Comparison of ENCODE assay signal across 10 cellular contexts in the genomic region with DNA sequence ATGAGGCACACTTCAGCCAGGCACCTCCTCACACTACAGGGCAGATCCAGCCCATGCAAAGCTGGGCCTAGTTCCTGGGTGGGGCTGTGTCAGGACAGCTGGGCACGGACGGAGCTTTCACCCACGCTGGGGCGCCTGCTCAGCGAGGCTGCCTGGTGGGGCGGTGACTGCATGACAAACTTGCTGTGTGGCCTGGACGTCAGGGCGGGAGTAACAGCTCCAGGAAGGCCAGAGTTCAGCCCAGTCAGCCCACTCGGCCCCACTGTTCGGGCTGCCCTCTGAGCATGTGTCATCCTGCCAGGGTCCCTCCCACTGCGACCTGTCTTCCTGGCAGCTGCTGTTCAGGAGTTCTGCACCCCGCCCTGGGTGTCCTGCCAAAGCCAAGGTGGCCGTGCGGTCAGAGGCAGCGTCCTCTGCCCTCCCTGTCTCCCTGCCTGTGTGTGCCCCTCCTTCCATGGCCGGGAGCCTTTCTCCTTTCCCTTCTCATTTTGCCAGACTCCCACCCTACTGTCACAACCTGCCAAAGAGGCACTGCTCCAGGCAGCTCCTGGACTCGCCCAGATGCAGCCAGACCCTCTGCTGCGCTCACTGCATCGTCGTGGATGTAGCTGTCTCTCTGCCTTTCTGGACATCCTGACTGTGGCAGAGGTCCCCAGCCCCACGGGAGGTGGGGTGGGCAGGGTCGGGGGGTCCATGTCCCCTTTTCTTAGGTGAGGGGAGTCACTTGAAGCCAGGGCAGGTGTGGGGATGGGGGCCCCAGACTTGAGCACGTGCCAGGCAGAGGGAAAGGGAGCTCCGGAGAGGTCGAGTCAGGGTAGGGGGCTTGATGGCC. TPM values are rescaled to one million over a fixed set of nuclear protein-coding genes. Genes with fewer than 3 reads are reported as not detected.
A peak's percentile ranks its signal among the peaks of the same experiment; 100 is the strongest.
DNase-seq lines count a peak whose midpoint lies in the region; ATAC-seq and TF ChIP-seq lines count a peak whose summit lies in the region.
"Had no signal": no experiment of that assay in that cellular context is flagged by ENCODE, and none has a peak within 500 bp of the region (broad histone marks: within the 10 kb centered on the region; RNA-seq: fewer than 3 reads in every experiment).

No MANE protein-coding gene starts in this region.

- no peak for TF ChIP-seq POLR2A in vagina (IDR thresholded peaks at IDR 0.05)

- WGBS in SK-N-SH (ENCODE audit: low lambda C conversion rate), result 70% methylated on average over 15 of the region's 25 CpGs
- 57% methylated on average over 25 of the region's 25 CpGs for WGBS in mesenchymal stem cell

- no peaks in the 10 kb centered on the region for H3K9me3 Mint-ChIP-seq in activated naive CD8-positive, alpha-beta T cell treated with anti-CD3 and anti-CD28 coated beads, Interleukin-2, amount 50 U/mL, for 24 hours

- CTCF ChIA-PET in SK-N-SH (lab: Yijun Ruan, JAX), result interaction anchor here (0.6 to 1.9 kb wide), 4 partner anchors 30 to 328 kb away, joined by 3 to 5 read pairs (median 4); no protein-coding TSS in a partner anchor

- no peak for TF ChIP-seq EP300 in SK-N-SH (IDR thresholded peaks at IDR 0.05; ENCODE audit: borderline replicate concordance in 1 of 2, low read depth in 1 of 2, low read length in 1 of 2)

- H3K4me3 Mint-ChIP-seq in activated naive CD8-positive, alpha-beta T cell treated with anti-CD3 and anti-CD28 coated beads, Interleukin-2, amount 50 U/mL, for 24 hours, result no peak overlapping the region

- peaks cover 12% of the 10 kb centered on the region for H3K4me1 Mint-ChIP-seq in activated naive CD8-positive, alpha-beta T cell treated with anti-CD3 and anti-CD28 coated beads, Interleukin-2, amount 50 U/mL, for 24 hours

- DNase-seq in SK-N-SH, result peak; percentile 44
- DNase-seq in dermis blood vessel endothelial cell, result peak; percentile 58
- DNase-seq in mesenchymal stem cell, result peak; percentile 73
- no peak for DNase-seq in vagina (ENCODE audit: extremely low spot score in 2 of 2)
- DNase-seq in stimulated activated CD4-positive, alpha-beta T cell treated with anti-CD3 and anti-CD28 coated beads, Interleukin-4, amount 100 ng/mL, for 4 hours, result no peak
- DNase-seq in T-helper 2 cell, result no peak
- DNase-seq in activated naive CD8-positive, alpha-beta T cell treated with anti-CD3 and anti-CD28 coated beads, Interleukin-2, amount 50 U/mL, for 24 hours, result no peak
- DNase-seq: activated CD4-positive, alpha-beta T cell treated with anti-CD3 and anti-CD28 coated beads for 48 hours; foreskin melanocyte had no signal

- no peaks in the 10 kb centered on the region for H3K9me2 ChIP-seq in SK-N-SH

- no peaks in the 10 kb centered on the region for H3K79me1 ChIP-seq in mesenchymal stem cell (replicated peaks; ENCODE audit: low read length, poor library complexity, severe bottlenecking)

- no peaks in the 10 kb centered on the region for H3K27me3 Mint-ChIP-seq in activated naive CD8-positive, alpha-beta T cell treated with anti-CD3 and anti-CD28 coated beads, Interleukin-2, amount 50 U/mL, for 24 hours

- H2BK120ac ChIP-seq in mesenchymal stem cell (ENCODE audit: low read depth, low read length), result peak overlapping the region; percentile 45

- H2AFZ ChIP-seq in SK-N-SH (ENCODE audit: low read depth), result no peak overlapping the region
- H2AFZ ChIP-seq in mesenchymal stem cell (ENCODE audit: low read depth, low read length), result peak overlapping the region; percentile 67

- H3K9me3 ChIP-seq in SK-N-SH, result no peaks in the 10 kb centered on the region
- no peaks in the 10 kb centered on the region for H3K9me3 ChIP-seq in mesenchymal stem cell (ENCODE audit: control insufficient read depth, low read length)
- H3K9me3 ChIP-seq in vagina, result no peaks in the 10 kb centered on the region

- no peak for ATAC-seq in SK-N-SH treated with all-trans-retinoic acid at 6 μM for 48 hours
- ATAC-seq in activated naive CD8-positive, alpha-beta T cell treated with anti-CD3 and anti-CD28 coated beads, Interleukin-2, amount 50 U/mL, for 24 hours, result no peak

- H3K36me3 ChIP-seq in SK-N-SH (replicated peaks in 1 of 2; ENCODE audit: control insufficient read depth in 1 of 2, insufficient read depth in 2 of 2, low read length in 1 of 2) (no peaks in the 10 kb centered on the region), mesenchymal stem cell (ENCODE audit: control insufficient read depth in 1 of 2, insufficient read depth in 2 of 2, low read depth in 1 of 2, low read length in 2 of 2) (no peaks in the 10 kb centered on the region), vagina (no peaks in the 10 kb centered on the region)

- peak overlapping the region; percentile 26 for H2BK15ac ChIP-seq in mesenchymal stem cell (ENCODE audit: low read depth, poor library complexity, severe bottlenecking)

- H2BK5ac ChIP-seq in mesenchymal stem cell (ENCODE audit: low read depth, low read length, poor library complexity, severe bottlenecking), result no peak overlapping the region

- H4K20me1 ChIP-seq in SK-N-SH (ENCODE audit: insufficient read depth), result no peaks in the 10 kb centered on the region

- H3K4me2 ChIP-seq in SK-N-SH (no peak overlapping the region), mesenchymal stem cell (ENCODE audit: low read length, poor library complexity, severe bottlenecking) (no peak overlapping the region)

- H3K4me3 ChIP-seq in SK-N-SH (ENCODE audit: low read depth in 2 of 2, low read length in 1 of 2), result no peak overlapping the region
- no peak overlapping the region for H3K4me3 ChIP-seq in mesenchymal stem cell (ENCODE audit: insufficient read depth in 1 of 2, low read depth in 1 of 2, low read length in 2 of 2)
- H3K4me3 ChIP-seq in vagina, result no peak overlapping the region

- H3K18ac ChIP-seq in mesenchymal stem cell (ENCODE audit: low read depth in 1 of 2, low read length in 2 of 2), result peak overlapping the region; percentile 65 to 67

- no peak overlapping the region for H2AK5ac ChIP-seq in mesenchymal stem cell (ENCODE audit: low read length, severe bottlenecking)

- no peak for TF ChIP-seq CTCF in SK-N-SH (IDR thresholded peaks at IDR 0.05)
- no peak for TF ChIP-seq CTCF in vagina (IDR thresholded peaks at IDR 0.05)

- peak overlapping the region; percentile 1 to 65 for H2BK12ac ChIP-seq in mesenchymal stem cell (ENCODE audit: low read length in 2 of 2)

- H3F3A ChIP-seq in SK-N-SH (replicated peaks; ENCODE audit: insufficient read depth), result no peaks in the 10 kb centered on the region

- H3K23ac ChIP-seq in mesenchymal stem cell (ENCODE audit: low read length in 2 of 2), result no peak overlapping the region

- no peak overlapping the region for H3K9ac ChIP-seq in SK-N-SH
- peak overlapping the region; percentile 43 for H3K9ac ChIP-seq in mesenchymal stem cell (ENCODE audit: low read length)

- H4K8ac ChIP-seq in mesenchymal stem cell (ENCODE audit: low read length), result peak overlapping the region; percentile 92

- H3K79me2 ChIP-seq in SK-N-SH (ENCODE audit: insufficient read depth), result no peaks in the 10 kb centered on the region

- peak overlapping the region; percentile 58 for H4K91ac ChIP-seq in mesenchymal stem cell (ENCODE audit: low read length)

- TF ChIP-seq RAD21 in SK-N-SH (IDR thresholded peaks at IDR 0.05; ENCODE audit: low read length), result no peak

- intact Hi-C loops in vagina (cut with DNase I), result no loop called here

- peak overlapping the region; percentile 49 to 56 for H3K4ac ChIP-seq in mesenchymal stem cell (ENCODE audit: low read depth in 1 of 2, low read length in 2 of 2)

- no peak overlapping the region for H3K27ac ChIP-seq in SK-N-SH (ENCODE audit: low read depth in 2 of 2, low read length in 1 of 2)
- H3K27ac ChIP-seq in mesenchymal stem cell (ENCODE audit: low read length, poor library complexity, severe bottlenecking), result no peak overlapping the region
- H3K27ac ChIP-seq in vagina, result peak overlapping the region; percentile 15

- H3K27me3 ChIP-seq in SK-N-SH (ENCODE audit: insufficient read depth), result no peaks in the 10 kb centered on the region
- H3K27me3 ChIP-seq in mesenchymal stem cell (ENCODE audit: control insufficient read depth in 1 of 2, insufficient read depth in 1 of 2, low read length in 2 of 2), result no peaks in the 10 kb centered on the region
- no peaks in the 10 kb centered on the region for H3K27me3 ChIP-seq in vagina

- no peaks in the 10 kb centered on the region for H3K36me3 Mint-ChIP-seq in activated naive CD8-positive, alpha-beta T cell treated with anti-CD3 and anti-CD28 coated beads, Interleukin-2, amount 50 U/mL, for 24 hours (ENCODE audit: low read depth)

- H3K27ac Mint-ChIP-seq in activated naive CD8-positive, alpha-beta T cell treated with anti-CD3 and anti-CD28 coated beads, Interleukin-2, amount 50 U/mL, for 24 hours, result no peak overlapping the region

- peak overlapping the region in 1 of 2 experiments; percentile 71 for H3K14ac ChIP-seq in mesenchymal stem cell (ENCODE audit: low read length in 2 of 2)

- peaks cover 0 to 6% of the 10 kb centered on the region in 2 experiments; a peak in 1 of 4 replicates for H3K4me1 ChIP-seq in SK-N-SH (ENCODE audit: control insufficient read depth in 1 of 2, insufficient read depth in 2 of 2, low read depth in 1 of 2, low read length in 1 of 2)
- peaks cover 24% of the 10 kb centered on the region for H3K4me1 ChIP-seq in mesenchymal stem cell (ENCODE audit: control insufficient read depth, insufficient read depth, low read depth, low read length)
- H3K4me1 ChIP-seq in vagina, result peaks cover 44% of the 10 kb centered on the region

- POLR2A ChIA-PET in SK-N-SH (lab: Yijun Ruan, JAX), result no interaction called here

RNA-seq across cellular contexts. Expression of a gene that starts 33.0 kb away (rescaled TPM):
- polyA plus RNA-seq in SK-N-SH (2012; rRNA removed), result 5.7 and 7.7 TPM in 2 replicates
- 7.1 and 7.2 TPM in 2 replicates for polyA plus RNA-seq in SK-N-SH (2012; cell fraction: cytosol; rRNA removed)
- 4.6 and 9.7 TPM in 2 replicates for polyA plus RNA-seq in SK-N-SH (2012; cell fraction: nucleus; rRNA removed)
- 16.7 and 20.1 TPM in 2 replicates for total RNA-seq in dermis blood vessel endothelial cell
- 13.4 TPM for polyA plus RNA-seq in mesenchymal stem cell (2013, experiment 1 of 2)
- 13.7 TPM for polyA plus RNA-seq in mesenchymal stem cell (2013, experiment 2 of 2)
- total RNA-seq in vagina, result 29.0 TPM

RNA-seq across cellular contexts. Expression of a gene that starts 33.6 kb away (rescaled TPM):
- polyA plus RNA-seq in SK-N-SH (2012; rRNA removed), result 21.9 and 22.1 TPM in 2 replicates
- 19.1 and 23.7 TPM in 2 replicates for polyA plus RNA-seq in SK-N-SH (2012; cell fraction: cytosol; rRNA removed)
- 11.5 and 13.3 TPM in 2 replicates for polyA plus RNA-seq in SK-N-SH (2012; cell fraction: nucleus; rRNA removed)
- total RNA-seq in dermis blood vessel endothelial cell (13.7 and 17.0 TPM in 2 replicates), vagina (34.9 TPM)
- 19.9 TPM for polyA plus RNA-seq in mesenchymal stem cell (2013, experiment 1 of 2)
- 19.9 TPM for polyA plus RNA-seq in mesenchymal stem cell (2013, experiment 2 of 2)

RNA-seq across cellular contexts. Expression of a gene that starts 39.9 kb away (rescaled TPM):
- polyA plus RNA-seq in SK-N-SH (2012; rRNA removed), result 60.3 and 64.1 TPM in 2 replicates
- 76.3 and 97.1 TPM in 2 replicates for polyA plus RNA-seq in SK-N-SH (2012; cell fraction: cytosol; rRNA removed)
- polyA plus RNA-seq in SK-N-SH (2012; cell fraction: nucleus; rRNA removed), result 29.8 and 34.5 TPM in 2 replicates
- total RNA-seq in dermis blood vessel endothelial cell, result 62.2 and 68.9 TPM in 2 replicates
- 41.0 TPM for polyA plus RNA-seq in mesenchymal stem cell (2013, experiment 1 of 2)
- polyA plus RNA-seq in mesenchymal stem cell (2013, experiment 2 of 2), result 43.0 TPM
- 73.9 TPM for total RNA-seq in vagina

RNA-seq across cellular contexts. Expression of a gene that starts 55.9 kb away (rescaled TPM):
- not detected in 2 replicates for polyA plus RNA-seq in SK-N-SH (2012; rRNA removed)
- not detected in 2 replicates for polyA plus RNA-seq in SK-N-SH (2012; cell fraction: cytosol; rRNA removed)
- polyA plus RNA-seq in SK-N-SH (2012; cell fraction: nucleus; rRNA removed), result 0.25 TPM in 1 of 2 replicates, not detected in the other
- total RNA-seq in dermis blood vessel endothelial cell (not detected in 2 replicates), vagina (18.2 TPM)
- not detected for polyA plus RNA-seq in mesenchymal stem cell (2013, experiment 1 of 2)
- polyA plus RNA-seq in mesenchymal stem cell (2013, experiment 2 of 2), result not detected

Comparison
In these comparisons a context has a peak if more than half of its experiments do, and no peak if none do; other contexts are left out.
1. DNase-seq: peak in SK-N-SH (single experiment), dermis blood vessel endothelial cell (single experiment) and mesenchymal stem cell (single experiment); none in vagina (0 of 2), stimulated activated CD4-positive, alpha-beta T cell treated with anti-CD3 and anti-CD28 coated beads, Interleukin-4, amount 100 ng/mL, for 4 hours (0 of 2), T-helper 2 cell (0 of 5) and activated naive CD8-positive, alpha-beta T cell treated with anti-CD3 and anti-CD28 coated beads, Interleukin-2, amount 50 U/mL, for 24 hours (single experiment).